In the genomic region with DNA sequence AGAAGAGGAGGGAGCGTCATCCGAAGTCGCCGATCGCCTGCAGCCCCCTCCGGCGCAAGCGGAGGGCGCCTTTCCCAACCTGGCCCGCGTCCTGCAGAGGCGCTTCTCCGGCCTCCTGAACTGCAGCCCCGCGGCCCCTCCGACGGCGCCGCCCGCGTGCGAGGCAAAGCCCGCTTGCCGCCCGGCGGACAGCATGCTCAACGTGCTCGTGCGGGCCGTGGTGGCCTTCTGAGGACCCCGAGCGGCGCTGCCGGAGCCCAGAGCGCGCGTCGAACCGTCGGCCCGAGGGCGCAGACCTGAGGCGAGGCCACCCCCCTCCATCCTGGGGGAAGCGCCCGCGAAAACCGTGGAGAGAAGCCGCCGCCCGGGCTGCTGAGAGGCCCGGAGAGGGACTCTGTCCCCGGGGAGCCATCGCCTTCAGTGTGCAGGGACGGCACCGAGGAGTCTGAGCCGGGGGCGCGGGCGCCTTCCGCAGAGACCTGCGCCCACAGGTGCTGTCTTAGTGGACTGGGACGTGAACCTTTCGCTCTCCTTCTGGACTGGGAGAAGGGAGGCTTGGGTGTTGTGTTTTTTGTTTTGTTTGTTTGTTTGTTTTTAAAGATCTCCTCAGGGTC, we compare ENCODE assay signal across 8 cellular contexts. TPM values are rescaled to one million over a fixed set of nuclear protein-coding genes. Genes with fewer than 3 reads are reported as not detected.
DNase-seq lines count a peak whose midpoint lies in the region; ATAC-seq and TF ChIP-seq lines count a peak whose summit lies in the region.

No MANE protein-coding gene starts in this region.

- peaks cover 30% of the 10 kb centered on the region for H3K36me3 Mint-ChIP-seq in stimulated activated naive CD8-positive, alpha-beta T cell treated with anti-CD3 and anti-CD28 coated beads, Interleukin-15, Interleukin-2, amounts not matched to agents 100 ng/mL and 50 ng/mL, for 24 hours (ENCODE audit: low read depth)
- H3K36me3 Mint-ChIP-seq in natural killer cell treated with Interleukin-12 subunit alpha and Interleukin-12 subunit beta and Interleukin-15 and Interleukin-18, amount 100 ng/mL, for 72 hours = peaks cover 15% of the 10 kb centered on the region

- DNase-seq in stimulated activated naive CD8-positive, alpha-beta T cell treated with anti-CD3 and anti-CD28 coated beads, Interleukin-15, Interleukin-2, amounts not matched to agents 100 U/mL and 50 U/mL, for 24 hours = no peak
- DNase-seq in epithelial cell of esophagus (ENCODE audit: low read depth) (no peak), ecto neural progenitor cell (ENCODE audit: low spot score) (no peak)
- DNase-seq in natural killer cell treated with Interleukin-12 subunit alpha and Interleukin-12 subunit beta and Interleukin-15 and Interleukin-18, amount 100 ng/mL, for 72 hours (ENCODE audit: low spot score) = no peak

- peaks cover 48% of the 10 kb centered on the region for H3K4me1 Mint-ChIP-seq in stimulated activated naive CD8-positive, alpha-beta T cell treated with anti-CD3 and anti-CD28 coated beads, Interleukin-15, Interleukin-2, amounts not matched to agents 100 ng/mL and 50 ng/mL, for 24 hours (ENCODE audit: low read depth)
- H3K4me1 Mint-ChIP-seq in natural killer cell treated with Interleukin-12 subunit alpha and Interleukin-12 subunit beta and Interleukin-15 and Interleukin-18, amount 100 ng/mL, for 72 hours (ENCODE audit: low read depth in 2 of 2) = peaks cover 65 to 71% of the 10 kb centered on the region in 2 donors

- H3K4me3 ChIP-seq in WI38 (ENCODE audit: low read depth, low read length) (peak overlapping the region; percentile 76), epithelial cell of esophagus (ENCODE audit: low read length) (peak overlapping the region; percentile 84)

- ATAC-seq in stimulated activated naive CD8-positive, alpha-beta T cell treated with anti-CD3 and anti-CD28 coated beads, Interleukin-15, Interleukin-2, amounts not matched to agents 100 U/mL and 50 U/mL, for 24 hours = no peak
- no peak for ATAC-seq in natural killer cell treated with Interleukin-12 subunit alpha and Interleukin-12 subunit beta and Interleukin-15 and Interleukin-18, amount 100 ng/mL, for 72 hours
- ATAC-seq in GM19452 (IDR thresholded peaks at IDR 0.05; ENCODE audit: unreplicated experiment) (no peak), GM21526 (IDR thresholded peaks at IDR 0.05; ENCODE audit: low FRiP score, unreplicated experiment) (no peak)

- H3K4me3 Mint-ChIP-seq in stimulated activated naive CD8-positive, alpha-beta T cell treated with anti-CD3 and anti-CD28 coated beads, Interleukin-15, Interleukin-2, amounts not matched to agents 100 ng/mL and 50 ng/mL, for 24 hours = peak overlapping the region; percentile 99
- H3K4me3 Mint-ChIP-seq in natural killer cell treated with Interleukin-12 subunit alpha and Interleukin-12 subunit beta and Interleukin-15 and Interleukin-18, amount 100 ng/mL, for 72 hours = peak overlapping the region; percentile 94

- H3K27ac Mint-ChIP-seq in stimulated activated naive CD8-positive, alpha-beta T cell treated with anti-CD3 and anti-CD28 coated beads, Interleukin-15, Interleukin-2, amounts not matched to agents 100 ng/mL and 50 ng/mL, for 24 hours = peak overlapping the region; percentile 99
- H3K27ac Mint-ChIP-seq in natural killer cell treated with Interleukin-12 subunit alpha and Interleukin-12 subunit beta and Interleukin-15 and Interleukin-18, amount 100 ng/mL, for 72 hours = peak overlapping the region; percentile 93 to 98

- no peaks in the 10 kb centered on the region for H3K27me3 Mint-ChIP-seq in stimulated activated naive CD8-positive, alpha-beta T cell treated with anti-CD3 and anti-CD28 coated beads, Interleukin-15, Interleukin-2, amounts not matched to agents 100 ng/mL and 50 ng/mL, for 24 hours
- no peaks in the 10 kb centered on the region for H3K27me3 Mint-ChIP-seq in natural killer cell treated with Interleukin-12 subunit alpha and Interleukin-12 subunit beta and Interleukin-15 and Interleukin-18, amount 100 ng/mL, for 72 hours

- no peaks in the 10 kb centered on the region for H3K9me3 Mint-ChIP-seq in stimulated activated naive CD8-positive, alpha-beta T cell treated with anti-CD3 and anti-CD28 coated beads, Interleukin-15, Interleukin-2, amounts not matched to agents 100 ng/mL and 50 ng/mL, for 24 hours
- no peaks in the 10 kb centered on the region for H3K9me3 Mint-ChIP-seq in natural killer cell treated with Interleukin-12 subunit alpha and Interleukin-12 subunit beta and Interleukin-15 and Interleukin-18, amount 100 ng/mL, for 72 hours

- TF ChIP-seq CTCF in WI38 (IDR thresholded peaks at IDR 0.05; ENCODE audit: low read depth, low read length) (no peak), epithelial cell of esophagus (IDR thresholded peaks at IDR 0.05; ENCODE audit: insufficient read depth, low read depth, low read length, missing control alignments) (no peak)

RNA-seq across cellular contexts. Expression of gene IER2, which starts 3.5 kb away (rescaled TPM):
- total RNA-seq in natural killer cell treated with Interleukin-12 subunit alpha and Interleukin-12 subunit beta and Interleukin-15 and Interleukin-18, amount 100 ng/mL, for 72 hours = 100 to 1,000 TPM; 106 to 117 TPM

RNA-seq across cellular contexts. Expression of gene STX10, which starts 3.6 kb away (rescaled TPM):
- 10 to 100 TPM; 48.1 to 62.5 TPM for total RNA-seq in natural killer cell treated with Interleukin-12 subunit alpha and Interleukin-12 subunit beta and Interleukin-15 and Interleukin-18, amount 100 ng/mL, for 72 hours

RNA-seq across cellular contexts. Expression of gene NACC1, which starts 35.7 kb away (rescaled TPM):
- 100 to 1,000 TPM; 129 to 138 TPM for total RNA-seq in natural killer cell treated with Interleukin-12 subunit alpha and Interleukin-12 subunit beta and Interleukin-15 and Interleukin-18, amount 100 ng/mL, for 72 hours

RNA-seq across cellular contexts. Expression of gene TRMT1, which starts 37.2 kb away (rescaled TPM):
- total RNA-seq in natural killer cell treated with Interleukin-12 subunit alpha and Interleukin-12 subunit beta and Interleukin-15 and Interleukin-18, amount 100 ng/mL, for 72 hours = 100 to 1,000 TPM in 1 of 2 donors, 10 to 100 TPM in 1; 54.6 to 120 TPM

RNA-seq across cellular contexts. Expression of gene LYL1, which starts 51.1 kb away (rescaled TPM):
- 1 to 10 TPM in 1 of 2 donors, under 1 TPM in 1; 0.86 to 1.4 TPM for total RNA-seq in natural killer cell treated with Interleukin-12 subunit alpha and Interleukin-12 subunit beta and Interleukin-15 and Interleukin-18, amount 100 ng/mL, for 72 hours
